ENCODE assay signal across 18 cellular contexts in genomic region chr9:138048184-138048583, GRCh38.
"Had no signal": no experiment of that assay in that cellular context is flagged by ENCODE, and none has a peak within 500 bp of the region (broad histone marks: within the 10 kb centered on the region; RNA-seq: fewer than 3 reads in every experiment).

No MANE protein-coding gene starts in this region.

- H3K4me1 Mint-ChIP-seq: activated naive CD8-positive, alpha-beta T cell treated with anti-CD3 and anti-CD28 coated beads, Interleukin-2, amount 10 ng/mL, durations not matched to agents 7 days and 5 days; immature natural killer cell; naive B cell; T-cell had no signal

- H3K4me3 ChIP-seq: lung, pancreas, sigmoid colon, spleen, thoracic aorta had no signal

- H3K4me3 Mint-ChIP-seq: activated naive CD8-positive, alpha-beta T cell treated with anti-CD3 and anti-CD28 coated beads, Interleukin-2, amount 10 ng/mL, durations not matched to agents 7 days and 5 days; brain; dendritic cell treated with granulocyte-macrophage colony-stimulating factor and Interleukin-4, amounts not matched to agents 40 ng/mL and 50 ng/mL, for 4 days; immature natural killer cell; naive B cell; stimulated activated naive CD8-positive, alpha-beta T cell treated with anti-CD3 and anti-CD28 coated beads, Interleukin-15, Interleukin-2, amounts not matched to agents 100 ng/mL and 50 ng/mL, for 24 hours; T-cell had no signal

- H3K36me3 Mint-ChIP-seq: activated naive CD8-positive, alpha-beta T cell treated with anti-CD3 and anti-CD28 coated beads, Interleukin-2, amount 10 ng/mL, durations not matched to agents 7 days and 5 days; immature natural killer cell; naive B cell; T-cell had no signal

- H3K27ac ChIP-seq: foreskin keratinocyte, pancreas, sigmoid colon, spleen, thoracic aorta had no signal

- H3K4me1 ChIP-seq: foreskin keratinocyte, pancreas, sigmoid colon, spleen had no signal

- H3K36me3 ChIP-seq: pancreas, sigmoid colon, spleen, thoracic aorta had no signal

- H3K9me3 ChIP-seq: pancreas, sigmoid colon, spleen, thoracic aorta had no signal

- DNase-seq: activated CD4-positive, alpha-beta T cell treated with anti-CD3 and anti-CD28 coated beads for 1 hour; activated CD4-positive, alpha-beta T cell treated with anti-CD3 and anti-CD28 coated beads, Interleukin-2, amount 50 U/mL, for 4 hours; activated gamma-delta T cell treated with Interleukin-2 at 50 U/mL for 16 hours; activated naive CD8-positive, alpha-beta T cell treated with anti-CD3 and anti-CD28 coated beads, Interleukin-2, amount 10 ng/mL, durations not matched to agents 7 days and 5 days; effector memory CD4-positive, alpha-beta T cell; foreskin keratinocyte; immature natural killer cell; naive B cell; pancreas; spleen; T-cell; T1000 had no signal

- H3K27ac Mint-ChIP-seq: activated naive CD8-positive, alpha-beta T cell treated with anti-CD3 and anti-CD28 coated beads, Interleukin-2, amount 10 ng/mL, durations not matched to agents 7 days and 5 days; dendritic cell treated with granulocyte-macrophage colony-stimulating factor and Interleukin-4, amounts not matched to agents 40 ng/mL and 50 ng/mL, for 4 days; immature natural killer cell; naive B cell; stimulated activated naive CD8-positive, alpha-beta T cell treated with anti-CD3 and anti-CD28 coated beads, Interleukin-15, Interleukin-2, amounts not matched to agents 100 ng/mL and 50 ng/mL, for 24 hours; T-cell had no signal

- H3K9me3 Mint-ChIP-seq: activated naive CD8-positive, alpha-beta T cell treated with anti-CD3 and anti-CD28 coated beads, Interleukin-2, amount 10 ng/mL, durations not matched to agents 7 days and 5 days; brain; dendritic cell treated with granulocyte-macrophage colony-stimulating factor and Interleukin-4, amounts not matched to agents 40 ng/mL and 50 ng/mL, for 4 days; stimulated activated naive CD8-positive, alpha-beta T cell treated with anti-CD3 and anti-CD28 coated beads, Interleukin-15, Interleukin-2, amounts not matched to agents 100 ng/mL and 50 ng/mL, for 24 hours; T-cell had no signal
